Comparison of ENCODE assay signal across 1 cellular context in genomic region chr20:23365390-23366165, GRCh38.
TF ChIP-seq lines count a peak whose summit lies in the region.

No MANE protein-coding gene starts in this region.

TF ChIP-seq in HepG2, 621 proteins besides CTCF, POLR2A, EP300 and RAD21 (continued from another document):
- no peak for TF ChIP-seq GLMP (CRISPR knock-in tag; IDR thresholded peaks at IDR 0.05; ENCODE audit: borderline replicate concordance)
- TF ChIP-seq NFIB (CRISPR knock-in tag; IDR thresholded peaks at IDR 0.05; ENCODE audit: borderline replicate concordance) = no peak
TF ChIP-seq in HepG2: peak in this region for 23.
